ENCODE assay signal across 1 cellular context in genomic region chr1:216666431-216666830, GRCh38.
TF ChIP-seq lines count a peak whose summit lies in the region.

No MANE protein-coding gene starts in this region.

TF ChIP-seq in IMR-90, 13 proteins besides CTCF, POLR2A, EP300 and RAD21 (continued from another document):
- TF ChIP-seq, protein P1, sequence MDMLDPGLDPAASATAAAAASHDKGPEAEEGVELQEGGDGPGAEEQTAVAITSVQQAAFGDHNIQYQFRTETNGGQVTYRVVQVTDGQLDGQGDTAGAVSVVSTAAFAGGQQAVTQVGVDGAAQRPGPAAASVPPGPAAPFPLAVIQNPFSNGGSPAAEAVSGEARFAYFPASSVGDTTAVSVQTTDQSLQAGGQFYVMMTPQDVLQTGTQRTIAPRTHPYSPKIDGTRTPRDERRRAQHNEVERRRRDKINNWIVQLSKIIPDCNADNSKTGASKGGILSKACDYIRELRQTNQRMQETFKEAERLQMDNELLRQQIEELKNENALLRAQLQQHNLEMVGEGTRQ (IDR thresholded peaks at IDR 0.05; ENCODE audit: low read depth, low read length), result no peak
- TF ChIP-seq BHLHE40 (IDR thresholded peaks at IDR 0.05; ENCODE audit: low read depth, low read length) (no peak), NFE2L2 (IDR thresholded peaks at IDR 0.05; ENCODE audit: low read depth, low read length) (no peak), SMC3 (IDR thresholded peaks at IDR 0.05; ENCODE audit: low read depth, low read length) (no peak), MAZ (IDR thresholded peaks at IDR 0.05; ENCODE audit: borderline replicate concordance, low read depth, low read length) (no peak)
- TF ChIP-seq, protein P2, sequence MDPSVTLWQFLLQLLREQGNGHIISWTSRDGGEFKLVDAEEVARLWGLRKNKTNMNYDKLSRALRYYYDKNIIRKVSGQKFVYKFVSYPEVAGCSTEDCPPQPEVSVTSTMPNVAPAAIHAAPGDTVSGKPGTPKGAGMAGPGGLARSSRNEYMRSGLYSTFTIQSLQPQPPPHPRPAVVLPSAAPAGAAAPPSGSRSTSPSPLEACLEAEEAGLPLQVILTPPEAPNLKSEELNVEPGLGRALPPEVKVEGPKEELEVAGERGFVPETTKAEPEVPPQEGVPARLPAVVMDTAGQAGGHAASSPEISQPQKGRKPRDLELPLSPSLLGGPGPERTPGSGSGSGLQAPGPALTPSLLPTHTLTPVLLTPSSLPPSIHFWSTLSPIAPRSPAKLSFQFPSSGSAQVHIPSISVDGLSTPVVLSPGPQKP (IDR thresholded peaks at IDR 0.05; ENCODE audit: borderline replicate concordance, low read depth, low read length), result no peak
